ENCODE assay signal across 1 cellular context in the genomic region with DNA sequence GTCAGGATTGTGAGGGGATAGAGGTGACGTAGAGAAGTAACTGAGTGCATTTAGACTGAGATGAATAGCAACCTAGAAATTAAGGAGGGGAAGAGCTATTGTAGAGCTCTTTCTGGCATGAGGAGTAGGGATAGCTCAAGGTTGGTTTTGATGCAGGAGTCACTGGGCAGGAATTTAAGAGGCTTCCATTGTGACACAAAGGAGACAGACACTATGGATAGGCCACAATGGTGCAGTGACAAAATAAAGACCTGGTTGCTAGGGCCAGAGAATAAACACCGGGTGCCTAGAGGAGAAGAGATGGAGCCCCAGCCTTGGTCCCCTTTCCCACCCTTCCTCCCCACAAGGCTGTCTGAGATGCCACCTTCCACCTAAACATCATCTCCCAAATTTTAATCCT.
TF ChIP-seq lines count a peak whose summit lies in the region.

TSS of gene SPZ1 (plus strand) at position 301 of the 400 bp plus-strand sequence. CDS start 214 bp downstream, outside the sequence.

TF ChIP-seq in GM23338, 12 proteins besides CTCF, POLR2A, EP300 and RAD21:
- TF ChIP-seq, protein P1, sequence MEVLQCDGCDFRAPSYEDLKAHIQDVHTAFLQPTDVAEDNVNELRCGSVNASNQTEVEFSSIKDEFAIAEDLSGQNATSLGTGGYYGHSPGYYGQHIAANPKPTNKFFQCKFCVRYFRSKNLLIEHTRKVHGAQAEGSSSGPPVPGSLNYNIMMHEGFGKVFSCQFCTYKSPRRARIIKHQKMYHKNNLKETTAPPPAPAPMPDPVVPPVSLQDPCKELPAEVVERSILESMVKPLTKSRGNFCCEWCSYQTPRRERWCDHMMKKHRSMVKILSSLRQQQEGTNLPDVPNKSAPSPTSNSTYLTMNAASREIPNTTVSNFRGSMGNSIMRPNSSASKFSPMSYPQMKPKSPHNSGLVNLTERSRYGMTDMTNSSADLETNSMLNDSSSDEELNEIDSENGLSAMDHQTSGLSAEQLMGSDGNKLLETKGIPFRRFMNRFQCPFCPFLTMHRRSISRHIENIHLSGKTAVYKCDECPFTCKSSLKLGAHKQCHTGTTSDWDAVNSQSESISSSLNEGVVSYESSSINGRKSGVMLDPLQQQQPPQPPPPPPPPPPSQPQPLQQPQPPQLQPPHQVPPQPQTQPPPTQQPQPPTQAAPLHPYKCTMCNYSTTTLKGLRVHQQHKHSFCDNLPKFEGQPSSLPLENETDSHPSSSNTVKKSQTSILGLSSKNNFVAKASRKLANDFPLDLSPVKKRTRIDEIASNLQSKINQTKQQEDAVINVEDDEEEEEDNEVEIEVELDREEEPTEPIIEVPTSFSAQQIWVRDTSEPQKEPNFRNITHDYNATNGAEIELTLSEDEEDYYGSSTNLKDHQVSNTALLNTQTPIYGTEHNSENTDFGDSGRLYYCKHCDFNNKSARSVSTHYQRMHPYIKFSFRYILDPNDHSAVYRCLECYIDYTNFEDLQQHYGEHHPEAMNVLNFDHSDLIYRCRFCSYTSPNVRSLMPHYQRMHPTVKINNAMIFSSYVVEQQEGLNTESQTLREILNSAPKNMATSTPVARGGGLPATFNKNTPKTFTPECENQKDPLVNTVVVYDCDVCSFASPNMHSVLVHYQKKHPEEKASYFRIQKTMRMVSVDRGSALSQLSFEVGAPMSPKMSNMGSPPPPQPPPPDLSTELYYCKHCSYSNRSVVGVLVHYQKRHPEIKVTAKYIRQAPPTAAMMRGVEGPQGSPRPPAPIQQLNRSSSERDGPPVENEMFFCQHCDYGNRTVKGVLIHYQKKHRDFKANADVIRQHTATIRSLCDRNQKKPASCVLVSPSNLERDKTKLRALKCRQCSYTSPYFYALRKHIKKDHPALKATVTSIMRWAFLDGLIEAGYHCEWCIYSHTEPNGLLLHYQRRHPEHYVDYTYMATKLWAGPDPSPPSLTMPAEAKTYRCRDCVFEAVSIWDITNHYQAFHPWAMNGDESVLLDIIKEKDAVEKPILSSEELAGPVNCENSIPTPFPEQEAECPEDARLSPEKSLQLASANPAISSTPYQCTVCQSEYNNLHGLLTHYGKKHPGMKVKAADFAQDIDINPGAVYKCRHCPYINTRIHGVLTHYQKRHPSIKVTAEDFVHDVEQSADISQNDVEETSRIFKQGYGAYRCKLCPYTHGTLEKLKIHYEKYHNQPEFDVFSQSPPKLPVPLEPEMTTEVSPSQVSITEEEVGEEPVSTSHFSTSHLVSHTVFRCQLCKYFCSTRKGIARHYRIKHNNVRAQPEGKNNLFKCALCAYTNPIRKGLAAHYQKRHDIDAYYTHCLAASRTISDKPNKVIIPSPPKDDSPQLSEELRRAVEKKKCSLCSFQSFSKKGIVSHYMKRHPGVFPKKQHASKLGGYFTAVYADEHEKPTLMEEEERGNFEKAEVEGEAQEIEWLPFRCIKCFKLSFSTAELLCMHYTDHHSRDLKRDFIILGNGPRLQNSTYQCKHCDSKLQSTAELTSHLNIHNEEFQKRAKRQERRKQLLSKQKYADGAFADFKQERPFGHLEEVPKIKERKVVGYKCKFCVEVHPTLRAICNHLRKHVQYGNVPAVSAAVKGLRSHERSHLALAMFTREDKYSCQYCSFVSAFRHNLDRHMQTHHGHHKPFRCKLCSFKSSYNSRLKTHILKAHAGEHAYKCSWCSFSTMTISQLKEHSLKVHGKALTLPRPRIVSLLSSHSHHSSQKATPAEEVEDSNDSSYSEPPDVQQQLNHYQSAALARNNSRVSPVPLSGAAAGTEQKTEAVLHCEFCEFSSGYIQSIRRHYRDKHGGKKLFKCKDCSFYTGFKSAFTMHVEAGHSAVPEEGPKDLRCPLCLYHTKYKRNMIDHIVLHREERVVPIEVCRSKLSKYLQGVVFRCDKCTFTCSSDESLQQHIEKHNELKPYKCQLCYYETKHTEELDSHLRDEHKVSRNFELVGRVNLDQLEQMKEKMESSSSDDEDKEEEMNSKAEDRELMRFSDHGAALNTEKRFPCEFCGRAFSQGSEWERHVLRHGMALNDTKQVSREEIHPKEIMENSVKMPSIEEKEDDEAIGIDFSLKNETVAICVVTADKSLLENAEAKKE (CRISPR knock-in tag; IDR thresholded peaks at IDR 0.05): no peak
- TF ChIP-seq EZH2phosphoT487 (IDR thresholded peaks at IDR 0.05; ENCODE audit: unreplicated experiment) (no peak), REST (IDR thresholded peaks at IDR 0.05; ENCODE audit: unreplicated experiment) (no peak), JUNB (IDR thresholded peaks at IDR 0.05; ENCODE audit: unreplicated experiment) (no peak), EZH2 (IDR thresholded peaks at IDR 0.05; ENCODE audit: low read depth, unreplicated experiment) (no peak), STAT1 (IDR thresholded peaks at IDR 0.05; ENCODE audit: unreplicated experiment) (no peak), ZNF331 (CRISPR knock-in tag; IDR thresholded peaks at IDR 0.05; ENCODE audit: low read depth) (no peak), POLR2AphosphoS5 (IDR thresholded peaks at IDR 0.05; ENCODE audit: low read depth) (no peak), NANOG (IDR thresholded peaks at IDR 0.05; ENCODE audit: borderline replicate concordance) (no peak), ZNF114 (CRISPR knock-in tag; IDR thresholded peaks at IDR 0.05) (no peak), CREB1 (CRISPR knock-in tag; IDR thresholded peaks at IDR 0.05; ENCODE audit: low read depth) (no peak)
- TF ChIP-seq, protein P2, sequence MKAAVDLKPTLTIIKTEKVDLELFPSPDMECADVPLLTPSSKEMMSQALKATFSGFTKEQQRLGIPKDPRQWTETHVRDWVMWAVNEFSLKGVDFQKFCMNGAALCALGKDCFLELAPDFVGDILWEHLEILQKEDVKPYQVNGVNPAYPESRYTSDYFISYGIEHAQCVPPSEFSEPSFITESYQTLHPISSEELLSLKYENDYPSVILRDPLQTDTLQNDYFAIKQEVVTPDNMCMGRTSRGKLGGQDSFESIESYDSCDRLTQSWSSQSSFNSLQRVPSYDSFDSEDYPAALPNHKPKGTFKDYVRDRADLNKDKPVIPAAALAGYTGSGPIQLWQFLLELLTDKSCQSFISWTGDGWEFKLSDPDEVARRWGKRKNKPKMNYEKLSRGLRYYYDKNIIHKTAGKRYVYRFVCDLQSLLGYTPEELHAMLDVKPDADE (IDR thresholded peaks at IDR 0.05): no peak
